Comparison of ENCODE assay signal across 26 cellular contexts in the genomic region with DNA sequence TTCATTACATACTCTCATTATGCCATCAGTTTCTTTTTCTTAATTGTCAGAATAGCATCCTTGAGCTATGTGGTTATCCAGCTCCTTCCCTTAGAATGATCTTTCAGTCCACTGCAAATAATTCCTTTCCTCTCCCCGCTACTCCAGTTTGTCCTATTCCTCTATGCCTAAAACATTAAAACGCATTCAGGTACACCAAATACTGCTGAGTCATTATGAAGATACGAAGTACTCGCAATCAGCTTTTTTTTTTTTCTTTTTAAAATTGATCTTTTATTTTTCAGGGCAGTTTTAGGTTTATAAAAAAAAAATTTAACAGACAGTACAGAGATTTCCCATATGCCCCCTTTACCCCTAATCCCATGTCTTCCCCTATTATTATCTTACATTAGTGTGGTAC.
"Had no signal": no experiment of that assay in that cellular context is flagged by ENCODE, and none has a peak within 500 bp of the region (broad histone marks: within the 10 kb centered on the region; RNA-seq: fewer than 3 reads in every experiment).

No MANE protein-coding gene starts in this region.

- FAIRE-seq: frontal cortex, pancreas had no signal

- H3K4me2 ChIP-seq: smooth muscle cell had no signal

- H3K27ac Mint-ChIP-seq: immature natural killer cell; natural killer cell; stimulated activated naive CD8-positive, alpha-beta T cell treated with anti-CD3 and anti-CD28 coated beads, Interleukin-15, amount 100 ng/mL, for 72 hours had no signal

- H3K27ac ChIP-seq: lower lobe of right lung, neutrophil, pancreas, suprapubic skin, transverse colon, upper lobe of right lung, uterus had no signal

- H3K36me3 ChIP-seq: lower lobe of right lung, neutrophil, pancreas, suprapubic skin, transverse colon, upper lobe of right lung, uterus had no signal

- H3K4me1 ChIP-seq: lower lobe of right lung, pancreas, suprapubic skin, transverse colon, upper lobe of right lung, uterus had no signal

- H3K9me3 ChIP-seq: lower lobe of right lung, neutrophil, pancreas, suprapubic skin, transverse colon, upper lobe of right lung, uterus had no signal

- H3K27me3 ChIP-seq: neutrophil, pancreas, suprapubic skin, transverse colon, upper lobe of right lung, uterus had no signal

- ATAC-seq: left colon; lower lobe of right lung; natural killer cell; pancreas; sciatic nerve; stimulated activated naive CD8-positive, alpha-beta T cell treated with anti-CD3 and anti-CD28 coated beads, Interleukin-15, amount 100 ng/mL, for 72 hours; upper lobe of right lung had no signal

- H3K9me3 Mint-ChIP-seq: natural killer cell had no signal

- H3K4me3 Mint-ChIP-seq: immature natural killer cell; natural killer cell; stimulated activated naive CD8-positive, alpha-beta T cell treated with anti-CD3 and anti-CD28 coated beads, Interleukin-15, amount 100 ng/mL, for 72 hours had no signal

- DNase-seq: cortex of kidney; effector CD4-positive, alpha-beta T cell; hypothalamus; immature natural killer cell; islet precursor cell; kidney glomerular epithelial cell; left colon; left ventricle myocardium superior; lower lobe of right lung; natural killer cell; pancreas; retina; stimulated activated CD4-positive, alpha-beta T cell treated with anti-CD3 and anti-CD28 coated beads, Interleukin-12 subunit alpha, Interleukin-12 subunit beta, amount 100 ng/mL, for 4 hours; stimulated activated CD4-positive, alpha-beta T cell treated with anti-CD3 and anti-CD28 coated beads, Interleukin-1b, Interleukin-23, amount 100 ng/mL, for 48 hours; stimulated activated CD4-positive, alpha-beta T cell treated with anti-CD3 and anti-CD28 coated beads, Interleukin-4, amount 100 ng/mL, for 1 hour; stimulated activated CD8-positive, alpha-beta memory T cell treated with anti-CD3 and anti-CD28 coated beads, Interleukin-4, amount 100 ng/mL, for 48 hours; stimulated activated naive CD4-positive, alpha-beta T cell; stimulated activated naive CD8-positive, alpha-beta T cell treated with anti-CD3 and anti-CD28 coated beads, Interleukin-15, amount 100 ng/mL, for 72 hours; transverse colon; upper lobe of right lung; uterus had no signal

- H3K4me3 ChIP-seq: lower lobe of right lung, pancreas, smooth muscle cell, suprapubic skin, transverse colon, upper lobe of right lung, uterus had no signal

- H3K27me3 Mint-ChIP-seq: stimulated activated naive CD8-positive, alpha-beta T cell treated with anti-CD3 and anti-CD28 coated beads, Interleukin-15, amount 100 ng/mL, for 72 hours had no signal
